In genomic region chr6:85498596-85499258, GRCh38 we compare ENCODE assay signal across 12 cellular contexts. TPM values are rescaled to one million over a fixed set of nuclear protein-coding genes. Genes with fewer than 3 reads are reported as not detected.
DNase-seq lines count a peak whose midpoint lies in the region; ATAC-seq, FAIRE-seq and TF ChIP-seq lines count a peak whose summit lies in the region.
"Had no signal": no experiment of that assay in that cellular context is flagged by ENCODE, and none has a peak within 500 bp of the region (broad histone marks: within the 10 kb centered on the region; RNA-seq: fewer than 3 reads in every experiment).

No MANE protein-coding gene starts in this region.

- H3K9me2 ChIP-seq in PC-9 (ENCODE audit: insufficient read depth): no peaks in the 10 kb centered on the region

- H3K79me2 ChIP-seq in PC-9 (ENCODE audit: low read depth): no peaks in the 10 kb centered on the region

- H3K27ac Mint-ChIP-seq in activated CD4-positive, alpha-beta T cell treated with anti-CD3 and anti-CD28 coated beads, Interleukin-2, amount 10 ng/mL, durations not matched to agents 24 days and 14 days: no peak overlapping the region
- H3K27ac Mint-ChIP-seq: activated naive CD4-positive, alpha-beta T cell treated with anti-CD3 and anti-CD28 coated beads for 36 hours had no signal

- H3K4me3 ChIP-seq in PC-9: no peak overlapping the region
- H3K4me3 ChIP-seq in small intestine (ENCODE audit: low read depth in 1 of 2, low read length in 2 of 2): no peak overlapping the region

- peak; percentile 43 for DNase-seq in activated CD4-positive, alpha-beta T cell treated with anti-CD3 and anti-CD28 coated beads, Interleukin-2, amount 10 ng/mL, durations not matched to agents 24 days and 14 days
- no peak for DNase-seq in activated CD4-positive, alpha-beta T cell treated with anti-CD3 and anti-CD28 coated beads, Interleukin-2, amount 50 U/mL, for 1 hour
- DNase-seq in PC-9: peak; percentile 62 to 92
- peak; percentile 48 for DNase-seq in small intestine
- no peak for DNase-seq in MV-4-11 (lab: John Stamatoyannopoulos, UW)
- no peak for DNase-seq in activated naive CD4-positive, alpha-beta T cell (lab: John Stamatoyannopoulos, UW)
- DNase-seq: activated naive CD4-positive, alpha-beta T cell treated with anti-CD3 and anti-CD28 coated beads for 36 hours; posterior cingulate gyrus had no signal

- peaks cover 30% of the 10 kb centered on the region for H3K36me3 Mint-ChIP-seq in activated CD4-positive, alpha-beta T cell treated with anti-CD3 and anti-CD28 coated beads, Interleukin-2, amount 10 ng/mL, durations not matched to agents 24 days and 14 days (ENCODE audit: low read depth)

- H3K4me1 Mint-ChIP-seq in activated CD4-positive, alpha-beta T cell treated with anti-CD3 and anti-CD28 coated beads, Interleukin-2, amount 10 ng/mL, durations not matched to agents 24 days and 14 days: peaks cover 2% of the 10 kb centered on the region

- H3K4me1 ChIP-seq in PC-9 (replicated peaks; ENCODE audit: insufficient read depth) (peaks cover 50% of the 10 kb centered on the region), small intestine (ENCODE audit: control insufficient read depth in 2 of 2, insufficient read depth in 1 of 2, low read depth in 1 of 2, low read length in 1 of 2) (no peaks in the 10 kb centered on the region)

- ATAC-seq in esophagus mucosa (peak; percentile 50), GM18519 (IDR thresholded peaks at IDR 0.05; ENCODE audit: low FRiP score, unreplicated experiment) (no peak)

- H3K27ac ChIP-seq in PC-9 (peak overlapping the region; percentile 79), small intestine (ENCODE audit: low read depth in 1 of 2, low read length in 1 of 2) (no peak overlapping the region)
- H3K27ac ChIP-seq: KMS-11 had no signal

- no peak for FAIRE-seq in small intestine (lab: Jason Lieb, UNC)
- FAIRE-seq: TTC549 had no signal

- BruUV-seq in PC-9 (replicated peaks; lab: Mats Ljungman, UMichigan): TSS peak; percentile 4

- peak overlapping the region; percentile 13 for H3K4me2 ChIP-seq in PC-9
- H3K4me2 ChIP-seq: KMS-11 had no signal

- H3K36me3 ChIP-seq in PC-9 (ENCODE audit: low read depth): peaks cover 12% of the 10 kb centered on the region
- peaks cover 0 to 6% of the 10 kb centered on the region in 2 donors for H3K36me3 ChIP-seq in small intestine (ENCODE audit: control insufficient read depth in 2 of 2, insufficient read depth in 2 of 2, low read length in 2 of 2)

- no peak for TF ChIP-seq CTCF in PC-9 (conservative IDR thresholded peaks at IDR 0.05)

- 0 out of 2 replicates have a peak, but pooled peaks cover 4% of the 10 kb centered on the region for H3K9me3 ChIP-seq in PC-9 (ENCODE audit: insufficient read depth, low read depth)
- peaks cover 2% of the 10 kb centered on the region for H3K9me3 ChIP-seq in small intestine (ENCODE audit: control insufficient read depth, low read depth)

- intact Hi-C loops in activated CD4-positive, alpha-beta T cell treated with anti-CD3 and anti-CD28 coated beads, Interleukin-2, amount 10 ng/mL, durations not matched to agents 24 days and 14 days (cut with micrococcal nuclease): no loop called here
- intact Hi-C loops in PC-9 (cut with micrococcal nuclease; ENCODE audit: unreplicated experiment): no loop called here

- H3K27me3 ChIP-seq in PC-9 (ENCODE audit: insufficient read depth, low read depth) (no peaks in the 10 kb centered on the region), small intestine (ENCODE audit: control insufficient read depth in 2 of 2, insufficient read depth in 2 of 2, low read length in 2 of 2) (no peaks in the 10 kb centered on the region)

- CTCF ChIA-PET in PC-9 (lab: Charles Lee): interaction anchor here (0.5 kb wide), 2 partner anchors 47 to 149 kb away, joined by 4 to 8 read pairs; no protein-coding TSS in a partner anchor

- peaks cover 26% of the 10 kb centered on the region for H3K9me3 Mint-ChIP-seq in activated CD4-positive, alpha-beta T cell treated with anti-CD3 and anti-CD28 coated beads, Interleukin-2, amount 10 ng/mL, durations not matched to agents 24 days and 14 days

- H4K20me1 ChIP-seq in PC-9 (ENCODE audit: insufficient read depth): no peaks in the 10 kb centered on the region

- H3K27me3 Mint-ChIP-seq in activated CD4-positive, alpha-beta T cell treated with anti-CD3 and anti-CD28 coated beads, Interleukin-2, amount 10 ng/mL, durations not matched to agents 24 days and 14 days: no peaks in the 10 kb centered on the region

- POLR2A ChIA-PET in PC-9 (lab: Charles Lee; ENCODE audit: unreplicated experiment): interaction anchor here (0.5 to 1.0 kb wide), 3 partner anchors 17 to 49 kb away, joined by 3 to 7 read pairs (median 5); partner anchors contain the start of gene NT5E

- WGBS in small intestine, 3 donors: 33 to 57% (median 38%) methylated on average over 2 of the region's 2 CpGs

- no peak overlapping the region for H3K4me3 Mint-ChIP-seq in activated CD4-positive, alpha-beta T cell treated with anti-CD3 and anti-CD28 coated beads, Interleukin-2, amount 10 ng/mL, durations not matched to agents 24 days and 14 days
- H3K4me3 Mint-ChIP-seq: activated naive CD4-positive, alpha-beta T cell treated with anti-CD3 and anti-CD28 coated beads for 36 hours had no signal

- peaks cover 45% of the 10 kb centered on the region for H3F3A ChIP-seq in PC-9 (ENCODE audit: insufficient read depth, low read depth)

- no peak overlapping the region for H2AFZ ChIP-seq in PC-9

RNA-seq across cellular contexts. Expression of gene NT5E, which starts 48.8 kb away (rescaled TPM):
- 14.8 and 15.2 TPM in 2 replicates for total RNA-seq in activated CD4-positive, alpha-beta T cell treated with anti-CD3 and anti-CD28 coated beads, Interleukin-2, amount 10 ng/mL, durations not matched to agents 24 days and 14 days
- total RNA-seq in PC-9 (2021) (84.6 and 90.4 TPM in 2 replicates), esophagus mucosa (4.1 TPM)
- 10 to 100 TPM in 2 of 3 donors, 1 to 10 TPM in 1; 5.8 to 24.9 (median 11.8) TPM for polyA plus RNA-seq in small intestine

Comparison
In these comparisons a context has a peak if more than half of its experiments do, and no peak if none do; other contexts are left out.
1. DNase-seq: peak in activated CD4-positive, alpha-beta T cell treated with anti-CD3 and anti-CD28 coated beads, Interleukin-2, amount 10 ng/mL, durations not matched to agents 24 days and 14 days (single experiment), PC-9 (2 of 2) and small intestine (single experiment); none in activated CD4-positive, alpha-beta T cell treated with anti-CD3 and anti-CD28 coated beads, Interleukin-2, amount 50 U/mL, for 1 hour (single experiment), MV-4-11 (single experiment) and activated naive CD4-positive, alpha-beta T cell (0 of 4).